In genomic region chr16:50743575-50744225, GRCh38 we compare ENCODE assay signal across 8 cellular contexts. TPM values are rescaled to one million over a fixed set of nuclear protein-coding genes. Genes with fewer than 3 reads are reported as not detected.
A peak's percentile ranks its signal among the peaks of the same experiment; 100 is the strongest.
DNase-seq lines count a peak whose midpoint lies in the region; ATAC-seq and TF ChIP-seq lines count a peak whose summit lies in the region.

No MANE protein-coding gene starts in this region.

- 26 to 43% methylated on average over 3 of the region's 3 CpGs for WGBS in sigmoid colon, 2 donors

- DNase-seq in GM12864 (ENCODE audit: low read depth) (no peak), fibroblast of peridontal ligament (ENCODE audit: extremely low read depth) (peak; percentile 28), sigmoid colon (no peak), hepatic stellate cell (ENCODE audit: low spot score) (no peak), NCI-H2029 treated with DMSO at 0.1 percent for 48 hours (lab: John Stamatoyannopoulos, UW) (no peak)

- H3K36me3 Mint-ChIP-seq in T-helper 1 cell treated with Interleukin-12 subunit alpha and Interleukin-12 subunit beta and Interleukin-4 antibody, amounts not matched to agents 30 μg/mL and 1 μg/mL, for 36 hours (ENCODE audit: low read depth) = peaks cover 44% of the 10 kb centered on the region

- H3K4me3 ChIP-seq in GM12864 (ENCODE audit: low read depth, low read length) (peak overlapping the region; percentile 91), sigmoid colon (peak overlapping the region in 1 of 4 donors; percentile 99)

- no peaks in the 10 kb centered on the region for H3K27me3 ChIP-seq in sigmoid colon

- H3K27ac Mint-ChIP-seq in T-helper 1 cell treated with Interleukin-12 subunit alpha and Interleukin-12 subunit beta and Interleukin-4 antibody, amounts not matched to agents 30 μg/mL and 1 μg/mL, for 36 hours = peak overlapping the region; percentile 76

- no peaks in the 10 kb centered on the region for H3K27me3 Mint-ChIP-seq in T-helper 1 cell treated with Interleukin-12 subunit alpha and Interleukin-12 subunit beta and Interleukin-4 antibody, amounts not matched to agents 30 μg/mL and 1 μg/mL, for 36 hours (ENCODE audit: low read depth)

- H3K4me3 Mint-ChIP-seq in T-helper 1 cell treated with Interleukin-12 subunit alpha and Interleukin-12 subunit beta and Interleukin-4 antibody, amounts not matched to agents 30 μg/mL and 1 μg/mL, for 36 hours = peak overlapping the region; percentile 87

- H3K27ac ChIP-seq in sigmoid colon = peak overlapping the region; percentile 88 to 95 (median 92)

- intact Hi-C loops in sigmoid colon (cut with DNase I) = loop anchor here (2.0 to 10.0 kb wide), 7 partner anchors 46 to 679 kb away; partner anchors contain the start of genes BRD7, HEATR3, NKD1 and TENT4B

- no peak for TF ChIP-seq EP300 in sigmoid colon (IDR thresholded peaks at IDR 0.05)

- no peaks in the 10 kb centered on the region for H3K9me3 Mint-ChIP-seq in T-helper 1 cell treated with Interleukin-12 subunit alpha and Interleukin-12 subunit beta and Interleukin-4 antibody, amounts not matched to agents 30 μg/mL and 1 μg/mL, for 36 hours

- TF ChIP-seq POLR2A in sigmoid colon (IDR thresholded peaks at IDR 0.05) = no peak

- H3K9me3 ChIP-seq in sigmoid colon = no peaks in the 10 kb centered on the region

- no peaks in the 10 kb centered on the region for H3K36me3 ChIP-seq in sigmoid colon

- ATAC-seq in HG03571 (IDR thresholded peaks at IDR 0.05; ENCODE audit: unreplicated experiment) = no peak
- no peak for ATAC-seq in GM21360 (IDR thresholded peaks at IDR 0.05; ENCODE audit: unreplicated experiment)

- peaks cover 0 to 55% (median 37%) of the 10 kb centered on the region in 4 donors for H3K4me1 ChIP-seq in sigmoid colon

- TF ChIP-seq CTCF in GM12864 (IDR thresholded peaks at IDR 0.05; ENCODE audit: low read depth, low read length, missing control alignments) = no peak
- no peak for TF ChIP-seq CTCF in sigmoid colon (IDR thresholded peaks at IDR 0.05)

- H3K4me1 Mint-ChIP-seq in T-helper 1 cell treated with Interleukin-12 subunit alpha and Interleukin-12 subunit beta and Interleukin-4 antibody, amounts not matched to agents 30 μg/mL and 1 μg/mL, for 36 hours (ENCODE audit: low read depth) = peaks cover 44% of the 10 kb centered on the region

RNA-seq across cellular contexts. Expression of gene CYLD, which starts 1.8 kb away (rescaled TPM):
- 10 to 100 TPM; 29.6 to 45.3 (median 38.5) TPM for total RNA-seq in sigmoid colon
- polyA plus RNA-seq in sigmoid colon = 10 to 100 TPM in 1 of 3 donors, 1 to 10 TPM in 2; 7.9 to 17.6 (median 8.4) TPM

RNA-seq across cellular contexts. Expression of gene NOD2, which starts 50.3 kb away (rescaled TPM):
- total RNA-seq in sigmoid colon = 1 to 10 TPM; 2.5 to 3.0 (median 2.7) TPM
- under 1 TPM; 0.23 to 0.76 (median 0.60) TPM for polyA plus RNA-seq in sigmoid colon
